Comparison of ENCODE assay signal across 13 cellular contexts in the genomic region with DNA sequence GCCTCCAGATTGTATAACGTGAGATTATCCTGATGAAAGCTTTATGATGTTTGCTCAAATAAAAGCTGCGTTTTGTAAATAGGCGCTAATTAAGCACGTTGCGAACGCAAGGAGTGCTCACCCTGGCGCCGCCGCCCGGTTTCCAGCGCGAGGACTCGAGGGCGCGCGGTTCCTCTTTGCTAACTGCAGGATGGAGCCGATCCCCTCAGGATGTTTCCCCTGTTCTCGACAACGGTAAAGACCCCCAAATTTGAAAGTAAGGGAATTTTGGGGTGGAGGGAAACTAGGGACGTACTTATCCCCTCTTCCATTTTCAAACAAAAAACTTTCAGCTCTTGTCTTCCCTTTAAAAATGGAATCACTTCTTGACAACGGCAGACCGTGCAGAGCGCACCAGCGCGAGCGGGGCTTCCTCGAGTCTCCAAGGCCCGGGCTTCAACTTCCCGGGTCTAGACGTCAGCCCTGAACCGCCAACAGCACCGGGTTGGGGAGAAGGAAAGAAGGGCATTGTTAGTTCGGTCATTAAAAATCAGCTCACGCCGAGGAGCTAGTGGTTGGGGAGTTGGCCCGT. TPM values are rescaled to one million over a fixed set of nuclear protein-coding genes. Genes with fewer than 3 reads are reported as not detected.
DNase-seq lines count a peak whose midpoint lies in the region; ATAC-seq and TF ChIP-seq lines count a peak whose summit lies in the region.
"Had no signal": no experiment of that assay in that cellular context is flagged by ENCODE, and none has a peak within 500 bp of the region (broad histone marks: within the 10 kb centered on the region; RNA-seq: fewer than 3 reads in every experiment).

No MANE protein-coding gene starts in this region.

- ATAC-seq in PC-3 (no peak), lower lobe of right lung (no peak), Right ventricle myocardium superior (ENCODE audit: poor library complexity) (no peak)

- CTCF ChIA-PET in PC-3 (lab: Charles Lee), result interaction anchor here (0.8 kb wide), 1 partner anchor 11 kb away, joined by 5 read pairs; no protein-coding TSS in a partner anchor

- H3K4me2 ChIP-seq in PC-3 (ENCODE audit: low read length) (peak overlapping the region; percentile 99), hepatocyte (peak overlapping the region; percentile 94)

- H3K27ac ChIP-seq in PC-3 (ENCODE audit: low read length), result no peak overlapping the region
- no peak overlapping the region for H3K27ac ChIP-seq in hepatocyte
- no peak overlapping the region for H3K27ac ChIP-seq in sigmoid colon
- H3K27ac ChIP-seq in lower lobe of right lung, result no peak overlapping the region
- H3K27ac ChIP-seq: left ventricle myocardium inferior had no signal

- no peak for TF ChIP-seq CTCF in PC-3 (conservative IDR thresholded peaks at IDR 0.05; ENCODE audit: low read depth, low read length)
- no peak for TF ChIP-seq CTCF in hepatocyte (IDR thresholded peaks at IDR 0.05; ENCODE audit: poor library complexity)
- TF ChIP-seq CTCF in sigmoid colon (IDR thresholded peaks at IDR 0.05), result no peak
- no peak for TF ChIP-seq CTCF in lower lobe of right lung (IDR thresholded peaks at IDR 0.05)

- peaks cover 41% of the 10 kb centered on the region for H3K79me2 ChIP-seq in PC-3 (ENCODE audit: low read length)
- H3K79me2 ChIP-seq in hepatocyte, result no peaks in the 10 kb centered on the region

- POLR2A ChIA-PET in PC-3 (lab: Charles Lee; ENCODE audit: unreplicated experiment), result no interaction called here

- no peak for DNase-seq in activated T-cell treated with anti-CD3 and anti-CD28 coated beads, Interleukin-2, amount 50 U/mL, for 24 hours
- DNase-seq in activated T-cell treated with anti-CD3 and anti-CD28 coated beads for 4 hours, result no peak
- DNase-seq in PC-3, result no peak
- no peak for DNase-seq in hepatocyte (ENCODE audit: low spot score)
- peak; percentile 45 for DNase-seq in sigmoid colon
- no peak for DNase-seq in NCI-H2171 (lab: John Stamatoyannopoulos, UW)
- DNase-seq in lower lobe of right lung, result no peak
- no peak for DNase-seq in Right ventricle myocardium superior
- DNase-seq: AML-193; effector CD8-positive, alpha-beta T cell; left ventricle myocardium inferior; NCI-H2029 had no signal

- peak overlapping the region; percentile 92 for H2AFZ ChIP-seq in PC-3 (ENCODE audit: low read length)
- H2AFZ ChIP-seq in hepatocyte, result no peak overlapping the region

- peaks cover 18% of the 10 kb centered on the region for H3K4me1 Mint-ChIP-seq in activated T-cell treated with anti-CD3 and anti-CD28 coated beads, Interleukin-2, amount 50 U/mL, for 24 hours (ENCODE audit: low read depth)

- TSS peak; percentile 67 for BruUV-seq in PC-3 (replicated peaks; lab: Mats Ljungman, UMichigan)

- no peak for TF ChIP-seq EP300 in sigmoid colon (IDR thresholded peaks at IDR 0.05)

- H3K9me3 ChIP-seq in PC-3 (ENCODE audit: low read length) (no peaks in the 10 kb centered on the region), hepatocyte (ENCODE audit: low read depth) (no peaks in the 10 kb centered on the region), sigmoid colon (no peaks in the 10 kb centered on the region), lower lobe of right lung (no peaks in the 10 kb centered on the region)
- H3K9me3 ChIP-seq: left ventricle myocardium inferior had no signal

- 4% methylated on average over 36 of the region's 36 CpGs for WGBS in hepatocyte (ENCODE audit: low lambda C conversion rate, missing lambda C conversion rate)
- WGBS in sigmoid colon, 2 donors, result 5 to 7% methylated on average over 36 of the region's 36 CpGs

- H3K4me3 Mint-ChIP-seq in activated T-cell treated with anti-CD3 and anti-CD28 coated beads, Interleukin-2, amount 50 U/mL, for 24 hours, result peak overlapping the region; percentile 4

- H3K9me3 Mint-ChIP-seq in activated T-cell treated with anti-CD3 and anti-CD28 coated beads, Interleukin-2, amount 50 U/mL, for 24 hours, result no peaks in the 10 kb centered on the region

- H3K36me3 ChIP-seq in PC-3 (ENCODE audit: low read depth, low read length) (no peaks in the 10 kb centered on the region), hepatocyte (replicated peaks; ENCODE audit: insufficient read depth, low read depth) (no peaks in the 10 kb centered on the region), sigmoid colon (no peaks in the 10 kb centered on the region), lower lobe of right lung (no peaks in the 10 kb centered on the region)
- H3K36me3 ChIP-seq: left ventricle myocardium inferior had no signal

- no peaks in the 10 kb centered on the region for H3F3A ChIP-seq in PC-3 (ENCODE audit: low read length, unreplicated experiment)

- no peaks in the 10 kb centered on the region for H3K36me3 Mint-ChIP-seq in activated T-cell treated with anti-CD3 and anti-CD28 coated beads, Interleukin-2, amount 50 U/mL, for 24 hours (ENCODE audit: low read depth)

- H3K4me3 ChIP-seq in PC-3 (ENCODE audit: low read length) (peak overlapping the region; percentile 91), hepatocyte (no peak overlapping the region), sigmoid colon (no peak overlapping the region), lower lobe of right lung (no peak overlapping the region)

- no peaks in the 10 kb centered on the region for H4K20me1 ChIP-seq in PC-3 (ENCODE audit: low read length)
- H4K20me1 ChIP-seq in hepatocyte (ENCODE audit: insufficient read depth, poor library complexity, severe bottlenecking), result no peaks in the 10 kb centered on the region

- peaks cover 76% of the 10 kb centered on the region for H3K27me3 Mint-ChIP-seq in activated T-cell treated with anti-CD3 and anti-CD28 coated beads, Interleukin-2, amount 50 U/mL, for 24 hours

- H3K9me2 ChIP-seq in PC-3 (replicated peaks; ENCODE audit: low read length), result no peaks in the 10 kb centered on the region
- H3K9me2 ChIP-seq in hepatocyte (replicated peaks; ENCODE audit: insufficient read depth), result no peaks in the 10 kb centered on the region

- H3K9ac ChIP-seq in PC-3 (ENCODE audit: low read length), result peak overlapping the region; percentile 66

- H3K4me1 ChIP-seq in PC-3 (ENCODE audit: insufficient read depth, low read length) (peaks cover 10% of the 10 kb centered on the region), hepatocyte (ENCODE audit: insufficient read depth) (peaks cover 30% of the 10 kb centered on the region), sigmoid colon (peaks cover 0 to 67% (median 64%) of the 10 kb centered on the region in 4 donors), lower lobe of right lung (peaks cover 41% of the 10 kb centered on the region)

- H3K27me3 ChIP-seq in PC-3 (ENCODE audit: low read length) (no peaks in the 10 kb centered on the region), hepatocyte (peaks cover 100% of the 10 kb centered on the region), sigmoid colon (peaks cover 94 to 100% (median 100%) of the 10 kb centered on the region in 3 donors), lower lobe of right lung (ENCODE audit: low read depth) (peaks cover 100% of the 10 kb centered on the region)

- H3K27ac Mint-ChIP-seq in activated T-cell treated with anti-CD3 and anti-CD28 coated beads, Interleukin-2, amount 50 U/mL, for 24 hours, result peak overlapping the region; percentile 58

- TF ChIP-seq POLR2A in sigmoid colon (IDR thresholded peaks at IDR 0.05), result no peak

- intact Hi-C loops in PC-3 (cut with micrococcal nuclease) (loop anchor here (5.0 kb wide), 1 partner anchor 122 kb away; no protein-coding TSS in a partner anchor), sigmoid colon (cut with DNase I) (no loop called here), lower lobe of right lung (cut with DNase I) (no loop called here), Right ventricle myocardium superior (cut with DNase I) (no loop called here)

RNA-seq across cellular contexts. Expression of gene GBX2, which starts 1.1 kb away (rescaled TPM):
- 30.5 and 40.5 TPM in 2 replicates for total RNA-seq in PC-3 (2014; rRNA removed)
- not detected in 2 replicates for total RNA-seq in hepatocyte
- polyA plus RNA-seq in hepatocyte, result 0.45 TPM in 1 of 2 replicates, not detected in the other
- not detected for total RNA-seq in sigmoid colon
- polyA plus RNA-seq in sigmoid colon, result not detected
- total RNA-seq in lower lobe of right lung, result not detected
- not detected for total RNA-seq in Right ventricle myocardium superior
- total RNA-seq: aorta, left ventricle myocardium inferior had no signal

Comparison
In these comparisons a context has a peak if more than half of its experiments do, and no peak if none do; other contexts are left out.
1. RNA of gene GBX2, which starts 1.1 kb away (total RNA-seq): 30.5 to 40.5 TPM in PC-3; not detected in lower lobe of right lung (single experiment), not detected in hepatocyte, not detected in Right ventricle myocardium superior (single experiment) and not detected in sigmoid colon; every median in the first group is over 10 times any median in the second.